In genomic region chr5:62306494-62307363, GRCh38 we compare ENCODE assay signal across 8 cellular contexts. TPM values are rescaled to one million over a fixed set of nuclear protein-coding genes. Genes with fewer than 3 reads are reported as not detected.
DNase-seq lines count a peak whose midpoint lies in the region; ATAC-seq and TF ChIP-seq lines count a peak whose summit lies in the region.

No MANE protein-coding gene starts in this region.

- TF ChIP-seq CTCF in AG10803 (conservative IDR thresholded peaks at IDR 0.05; ENCODE audit: low read length) (no peak), RWPE2 (IDR thresholded peaks at IDR 0.05; ENCODE audit: poor library complexity, severe bottlenecking) (no peak), osteocyte (IDR thresholded peaks at IDR 0.05) (no peak), tibial nerve (IDR thresholded peaks at IDR 0.05) (no peak)

- intact Hi-C loops in head of caudate nucleus (cut with DNase I): loop anchor here (5.0 kb wide), 1 partner anchor 96 kb away; the partner anchor contains the start of gene DIMT1

- no peak for TF ChIP-seq EP300 in tibial nerve (IDR thresholded peaks at IDR 0.05)

- H3K4me3 Mint-ChIP-seq in activated naive CD4-positive, alpha-beta T cell treated with anti-CD3 and anti-CD28 coated beads, Interleukin-2, amount 10 ng/mL, durations not matched to agents 7 days and 5 days: peak overlapping the region; percentile 95
- H3K4me3 Mint-ChIP-seq in osteocyte (ENCODE audit: unreplicated experiment): peak overlapping the region; percentile 90

- ATAC-seq in GM19023 (IDR thresholded peaks at IDR 0.05; ENCODE audit: unreplicated experiment) (peak; percentile 29), HG03175 (IDR thresholded peaks at IDR 0.05; ENCODE audit: unreplicated experiment) (peak; percentile 24), RWPE2 (ENCODE audit: low read depth) (peak; percentile 30; the same call in 2 of the 3 replicates)

- peaks cover 13% of the 10 kb centered on the region for H3K4me1 ChIP-seq in RWPE2 (ENCODE audit: insufficient read depth, poor library complexity, severe bottlenecking)
- peaks cover 0 to 41% (median 10%) of the 10 kb centered on the region in 4 donors for H3K4me1 ChIP-seq in tibial nerve

- peaks cover 45% of the 10 kb centered on the region for H3K36me3 Mint-ChIP-seq in activated naive CD4-positive, alpha-beta T cell treated with anti-CD3 and anti-CD28 coated beads, Interleukin-2, amount 10 ng/mL, durations not matched to agents 7 days and 5 days
- peaks cover 2% of the 10 kb centered on the region for H3K36me3 Mint-ChIP-seq in osteocyte (ENCODE audit: unreplicated experiment)

- peak overlapping the region; percentile 81 for H3K4me3 ChIP-seq in AG10803 (ENCODE audit: low read length)
- H3K4me3 ChIP-seq in RWPE2 (ENCODE audit: severe bottlenecking): peak overlapping the region; percentile 86
- peak overlapping the region; percentile 72 to 99 (median 90) for H3K4me3 ChIP-seq in tibial nerve

- no peaks in the 10 kb centered on the region for H3K27me3 Mint-ChIP-seq in activated naive CD4-positive, alpha-beta T cell treated with anti-CD3 and anti-CD28 coated beads, Interleukin-2, amount 10 ng/mL, durations not matched to agents 7 days and 5 days
- H3K27me3 Mint-ChIP-seq in osteocyte (ENCODE audit: unreplicated experiment): peaks cover 3% of the 10 kb centered on the region

- H3K27me3 ChIP-seq in RWPE2 (ENCODE audit: insufficient read depth, poor library complexity, severe bottlenecking) (no peaks in the 10 kb centered on the region), tibial nerve (no peaks in the 10 kb centered on the region)

- H3K27ac ChIP-seq in RWPE2 (ENCODE audit: poor library complexity, severe bottlenecking) (peak overlapping the region; percentile 66), tibial nerve (peak overlapping the region; percentile 66 to 89 (median 86))

- no peaks in the 10 kb centered on the region for H3K9me3 ChIP-seq in RWPE2 (ENCODE audit: severe bottlenecking)
- no peaks in the 10 kb centered on the region for H3K9me3 ChIP-seq in tibial nerve

- peak overlapping the region; percentile 97 for H3K27ac Mint-ChIP-seq in activated naive CD4-positive, alpha-beta T cell treated with anti-CD3 and anti-CD28 coated beads, Interleukin-2, amount 10 ng/mL, durations not matched to agents 7 days and 5 days
- H3K27ac Mint-ChIP-seq in osteocyte (ENCODE audit: unreplicated experiment): peak overlapping the region; percentile 88

- CTCF ChIA-PET in activated naive CD4-positive, alpha-beta T cell treated with anti-CD3 and anti-CD28 coated beads, Interleukin-2, amount 10 ng/mL, durations not matched to agents 7 days and 5 days (lab: Charles Lee): interaction anchor here (2.3 kb wide), 1 partner anchor 82 kb away, joined by 8 read pairs; no protein-coding TSS in a partner anchor

- DNase-seq in AG10803 (ENCODE audit: low read depth): peak; percentile 43
- DNase-seq in RWPE2 (ENCODE audit: low spot score): peak; percentile 71
- peak; percentile 72 for DNase-seq in activated naive CD4-positive, alpha-beta T cell treated with anti-CD3 and anti-CD28 coated beads, Interleukin-2, amount 10 ng/mL, durations not matched to agents 7 days and 5 days
- DNase-seq in head of caudate nucleus: peak in 35 of 42 donors; percentile 17 to 76 (median 50)
- peak; percentile 89 for DNase-seq in osteocyte (ENCODE audit: extremely low spot score, unreplicated experiment)
- peak in 1 of 2 donors; percentile 47 for DNase-seq in tibial nerve (ENCODE audit: low spot score in 2 of 2)

- peaks cover 60% of the 10 kb centered on the region for H3K4me1 Mint-ChIP-seq in activated naive CD4-positive, alpha-beta T cell treated with anti-CD3 and anti-CD28 coated beads, Interleukin-2, amount 10 ng/mL, durations not matched to agents 7 days and 5 days
- peaks cover 34% of the 10 kb centered on the region for H3K4me1 Mint-ChIP-seq in osteocyte (ENCODE audit: unreplicated experiment)

- 0 to 1% methylated on average over 60 to 64 of the region's 71 CpGs for WGBS in tibial nerve, 2 donors

- no peaks in the 10 kb centered on the region for H3K9me3 Mint-ChIP-seq in activated naive CD4-positive, alpha-beta T cell treated with anti-CD3 and anti-CD28 coated beads, Interleukin-2, amount 10 ng/mL, durations not matched to agents 7 days and 5 days
- no peaks in the 10 kb centered on the region for H3K9me3 Mint-ChIP-seq in osteocyte (ENCODE audit: unreplicated experiment)

- TF ChIP-seq POLR2A in tibial nerve (IDR thresholded peaks at IDR 0.05): no peak

- H3K36me3 ChIP-seq in RWPE2 (ENCODE audit: low read depth) (peaks cover 31% of the 10 kb centered on the region), tibial nerve (no peaks in the 10 kb centered on the region)

RNA-seq across cellular contexts. Expression of gene KIF2A, which starts 0.7 kb away (rescaled TPM):
- total RNA-seq in osteocyte (38.7 and 40.4 TPM in 2 replicates), tibial nerve (10 to 100 TPM; 28.5 to 60.3 (median 44.9) TPM)
